ENCODE assay signal across 8 cellular contexts in genomic region chr19:10380311-10381102, GRCh38. TPM values are rescaled to one million over a fixed set of nuclear protein-coding genes. Genes with fewer than 3 reads are reported as not detected.
DNase-seq lines count a peak whose midpoint lies in the region; ATAC-seq and TF ChIP-seq lines count a peak whose summit lies in the region.

TYK2 (minus strand) TSS chr19:10380572; CDS start chr19:10378406, 2,166 bp downstream.

- ATAC-seq in GM21717 (IDR thresholded peaks at IDR 0.05; ENCODE audit: unreplicated experiment) = peak; percentile 78

- H3K4me1 ChIP-seq in mucosa of rectum (ENCODE audit: control insufficient read depth in 2 of 2, insufficient read depth in 2 of 2, low read length in 2 of 2) = peaks cover 10 to 12% of the 10 kb centered on the region in 2 donors

- peaks cover 36% of the 10 kb centered on the region for H3K36me3 Mint-ChIP-seq in activated T-cell treated with anti-CD3 and anti-CD28 coated beads, Interleukin-2, amount 50 U/mL, for 24 hours (ENCODE audit: low read depth)

- H3K4me1 Mint-ChIP-seq in activated T-cell treated with anti-CD3 and anti-CD28 coated beads, Interleukin-2, amount 50 U/mL, for 24 hours (ENCODE audit: low read depth) = peaks cover 24% of the 10 kb centered on the region

- peaks cover 0 to 8% of the 10 kb centered on the region in 2 donors for H3K36me3 ChIP-seq in mucosa of rectum (ENCODE audit: control insufficient read depth in 2 of 2, insufficient read depth in 2 of 2, low read length in 2 of 2)

- H3K27me3 Mint-ChIP-seq in activated T-cell treated with anti-CD3 and anti-CD28 coated beads, Interleukin-2, amount 50 U/mL, for 24 hours = no peaks in the 10 kb centered on the region

- H3K9me3 ChIP-seq in mucosa of rectum (ENCODE audit: control insufficient read depth in 2 of 2, low read length in 2 of 2) = no peaks in the 10 kb centered on the region

- peak within 1 kb of the TSS; percentile 94 for H3K9ac ChIP-seq in mucosa of rectum (ENCODE audit: low read depth in 1 of 2, low read length in 2 of 2)

- peak within 1 kb of the TSS; percentile 72 to 86 for H3K27ac ChIP-seq in mucosa of rectum (ENCODE audit: low read depth in 2 of 2, low read length in 2 of 2)

- in situ Hi-C loops in KBM-7 (cut with MboI; ENCODE audit: low pct_unique_long_range_greater_than_20kb, low sequenced_read_pairs) = no loop called here

- peak within 1 kb of the TSS; percentile 90 for H3K4me3 ChIP-seq in epithelial cell of proximal tubule (ENCODE audit: low read depth, low read length)
- H3K4me3 ChIP-seq in mucosa of rectum (ENCODE audit: low read length in 2 of 2) = peak within 1 kb of the TSS; percentile 87 to 97

- TF ChIP-seq CTCF in epithelial cell of proximal tubule (conservative IDR thresholded peaks at IDR 0.05; ENCODE audit: low read depth, low read length) = no peak

- DNase-seq in DMS153 treated with DMSO at 0.1 percent for 48 hours (lab: John Stamatoyannopoulos, UW; ENCODE audit: unreplicated experiment) (peak; percentile 89), KBM-7 (peak; percentile 100), epithelial cell of proximal tubule (ENCODE audit: low read depth) (peak; percentile 81)
- peak; percentile 98 for DNase-seq in activated T-cell treated with anti-CD3 and anti-CD28 coated beads, Interleukin-2, amount 50 U/mL, for 24 hours
- DNase-seq in stimulated activated CD8-positive, alpha-beta memory T cell treated with anti-CD3 and anti-CD28 coated beads, Interleukin-4, amount 100 ng/mL, for 48 hours = peak; percentile 99

- peak within 1 kb of the TSS; percentile 94 for H3K27ac Mint-ChIP-seq in activated T-cell treated with anti-CD3 and anti-CD28 coated beads, Interleukin-2, amount 50 U/mL, for 24 hours

- no peaks in the 10 kb centered on the region for H3K27me3 ChIP-seq in mucosa of rectum (ENCODE audit: control insufficient read depth in 2 of 2, insufficient read depth in 2 of 2, low read length in 2 of 2)

- H3K4me3 Mint-ChIP-seq in activated T-cell treated with anti-CD3 and anti-CD28 coated beads, Interleukin-2, amount 50 U/mL, for 24 hours = peak within 1 kb of the TSS; percentile 97

- no peaks in the 10 kb centered on the region for H3K9me3 Mint-ChIP-seq in activated T-cell treated with anti-CD3 and anti-CD28 coated beads, Interleukin-2, amount 50 U/mL, for 24 hours

TF ChIP-seq in PFSK-1, 5 proteins besides CTCF, POLR2A, EP300 and RAD21:
- peak; percentile 54 for TF ChIP-seq TAF1 (IDR thresholded peaks at IDR 0.05; ENCODE audit: borderline replicate concordance, insufficient read depth, low read length)
- 0 out of 4 replicates have a peak, but pooled peaks of 1 of the 2 experiments have one; percentile 40 for TF ChIP-seq REST (IDR thresholded peaks at IDR 0.05; ENCODE audit: insufficient read depth in 1 of 2, low read depth in 2 of 2, low read length in 2 of 2)
- TF ChIP-seq SIN3A (IDR thresholded peaks at IDR 0.05; ENCODE audit: borderline replicate concordance, insufficient read depth, low read length) = no peak; the same call in 1 of the 2 replicates
- TF ChIP-seq POLR2AphosphoS5 (IDR thresholded peaks at IDR 0.05; ENCODE audit: low read depth, low read length) = peak; percentile 83
- no peak for TF ChIP-seq FOXP2 (optimal IDR thresholded peaks at IDR 0.05; ENCODE audit: borderline replicate concordance, extremely low read depth, extremely low read length, insufficient read depth)

RNA-seq across cellular contexts. Expression of gene TYK2, which starts in this region (rescaled TPM):
- polyA plus RNA-seq in PFSK-1 (2012; ENCODE audit: insufficient read length, low read depth) = 100 TPM
- total RNA-seq in epithelial cell of proximal tubule = 95.4 and 103 TPM in 2 replicates

Comparison
In these comparisons a context has a peak if more than half of its experiments do, and no peak if none do; other contexts are left out.
1. Peak in every context shown above with its lines: DNase-seq, ATAC-seq, H3K4me3 ChIP-seq and H3K27ac ChIP-seq.